Comparison of ENCODE assay signal across 29 cellular contexts in the genomic region with DNA sequence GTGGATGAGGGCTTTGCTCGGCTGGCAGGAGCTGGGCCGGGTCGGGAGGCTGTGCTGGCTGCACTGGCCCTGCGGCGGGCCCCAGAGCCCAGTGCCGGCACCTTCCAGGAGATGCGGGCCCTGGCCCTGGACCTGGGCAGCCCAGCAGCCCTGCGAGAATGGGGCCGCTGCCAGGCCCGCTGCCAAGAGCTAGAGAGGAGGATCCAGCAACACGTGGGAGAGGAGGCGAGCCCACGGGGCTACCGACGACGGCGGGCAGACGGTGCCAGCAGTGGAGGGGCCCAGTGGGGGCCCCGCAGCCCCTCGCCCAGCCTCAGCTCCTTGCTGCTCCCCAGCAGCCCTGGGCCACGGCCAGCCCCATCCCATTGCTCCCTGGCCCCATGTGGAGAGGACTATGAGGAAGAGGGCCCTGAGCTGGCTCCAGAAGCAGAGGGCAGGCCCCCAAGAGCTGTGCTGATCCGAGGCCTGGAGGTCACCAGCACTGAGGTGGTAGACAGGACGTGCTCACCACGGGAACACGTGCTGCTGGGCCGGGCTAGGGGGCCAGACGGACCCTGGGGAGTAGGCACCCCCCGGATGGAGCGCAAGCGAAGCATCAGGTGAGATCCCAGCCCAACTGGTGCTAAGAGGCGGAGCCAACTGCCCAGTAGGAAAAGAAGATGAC. TPM values are rescaled to one million over a fixed set of nuclear protein-coding genes. Genes with fewer than 3 reads are reported as not detected.
"Had no signal": no experiment of that assay in that cellular context is flagged by ENCODE, and none has a peak within 500 bp of the region (broad histone marks: within the 10 kb centered on the region; RNA-seq: fewer than 3 reads in every experiment).

No MANE protein-coding gene starts in this region.

- H3K27me3 ChIP-seq: brain microvascular endothelial cell, cardiac muscle cell had no signal

- ATAC-seq: activated CD8-positive, alpha-beta T cell treated with anti-CD3 and anti-CD28 coated beads, Interleukin-2, amount 10 ng/mL, durations not matched to agents 7 days and 5 days; activated naive CD8-positive, alpha-beta T cell treated with anti-CD3 and anti-CD28 coated beads, Interleukin-2, amount 50 U/mL, for 24 hours; K562; Right ventricle myocardium inferior; WTC11 had no signal

- H3K27ac ChIP-seq: brain microvascular endothelial cell, cardiac muscle cell, PC-9, SK-N-MC had no signal

- H3K4me2 ChIP-seq: PC-9 had no signal

- DNase-seq: activated CD4-positive, alpha-beta T cell treated with anti-CD3 and anti-CD28 coated beads for 48 hours; activated CD4-positive, alpha-beta T cell treated with anti-CD3 and anti-CD28 coated beads, Interleukin-2, amount 50 U/mL, for 4 hours; activated CD4-positive, CD25-positive, alpha-beta regulatory T cell treated with anti-CD3 and anti-CD28 coated beads, Interleukin-2, amount 50 U/mL, for 72 hours; activated CD8-positive, alpha-beta memory T cell treated with anti-CD3 and anti-CD28 coated beads, Interleukin-2, amount 50 U/mL, for 48 hours; activated CD8-positive, alpha-beta T cell treated with anti-CD3 and anti-CD28 coated beads, Interleukin-2, amount 10 ng/mL, durations not matched to agents 7 days and 5 days; activated effector memory CD4-positive, alpha-beta T cell treated with Interleukin-2 at 50 U/mL for 16 hours; activated naive CD4-positive, alpha-beta T cell; activated naive CD8-positive, alpha-beta T cell treated with anti-CD3 and anti-CD28 coated beads, Interleukin-2, amount 50 U/mL, for 24 hours; activated T-cell treated with anti-CD3 and anti-CD28 coated beads, Interleukin-2, amount 50 U/mL, for 1 hour; amygdala; brain microvascular endothelial cell; Karpas-422; MM.1S; NCI-H1105; NCI-H1436; NCI-H1694 treated with DMSO at 0.1 percent for 48 hours; NCI-H2029 treated with DMSO at 0.1 percent for 48 hours; NCI-H510A treated with DMSO at 0.1 percent for 48 hours; NCI-H69; PC-9; RPMI8226; SW 1271 had no signal

- H3K4me3 ChIP-seq: cardiac muscle cell, K562, PC-9, SK-N-MC had no signal

- H2AFZ ChIP-seq: PC-9 had no signal

RNA-seq across cellular contexts. Expression of gene ARHGEF40, which starts 11.5 kb away (rescaled TPM):
- total RNA-seq: activated T-helper 1 cell treated with anti-CD3 and anti-CD28 coated beads, Interleukin-12 subunit alpha, Interleukin-12 subunit beta, Interleukin-2, Interleukin-4 antibody, amounts not matched to agents 30 ng/mL and 10 ng/mL and 1 ng/mL, durations not matched to agents 14 hours and 24 hours and 36 hours; T-helper 1 cell treated with Interleukin-12 subunit alpha and Interleukin-12 subunit beta and Interleukin-4 antibody, amounts not matched to agents 30 ng/mL and 1 ng/mL, for 36 hours had no signal

RNA-seq across cellular contexts. Expression of gene TMEM253, which starts 19.2 kb away (rescaled TPM):
- total RNA-seq: activated CD8-positive, alpha-beta T cell treated with anti-CD3 and anti-CD28 coated beads, Interleukin-2, amount 10 ng/mL, durations not matched to agents 7 days and 5 days; activated T-helper 1 cell treated with anti-CD3 and anti-CD28 coated beads, Interleukin-12 subunit alpha, Interleukin-12 subunit beta, Interleukin-2, Interleukin-4 antibody, amounts not matched to agents 30 ng/mL and 10 ng/mL and 1 ng/mL, durations not matched to agents 14 hours and 24 hours and 36 hours; T-helper 1 cell treated with Interleukin-12 subunit alpha and Interleukin-12 subunit beta and Interleukin-4 antibody, amounts not matched to agents 30 ng/mL and 1 ng/mL, for 36 hours had no signal

RNA-seq across cellular contexts. Expression of gene RNASE8, which starts 24.0 kb away (rescaled TPM):
- total RNA-seq: activated CD8-positive, alpha-beta T cell treated with anti-CD3 and anti-CD28 coated beads, Interleukin-2, amount 10 ng/mL, durations not matched to agents 7 days and 5 days; activated T-helper 1 cell treated with anti-CD3 and anti-CD28 coated beads, Interleukin-12 subunit alpha, Interleukin-12 subunit beta, Interleukin-2, Interleukin-4 antibody, amounts not matched to agents 30 ng/mL and 10 ng/mL and 1 ng/mL, durations not matched to agents 14 hours and 24 hours and 36 hours; cardiac muscle cell; K562; PC-9; Right ventricle myocardium inferior; T-helper 1 cell treated with Interleukin-12 subunit alpha and Interleukin-12 subunit beta and Interleukin-4 antibody, amounts not matched to agents 30 ng/mL and 1 ng/mL, for 36 hours; WTC11 had no signal
- polyA plus RNA-seq: cardiac muscle cell, K562 had no signal

RNA-seq across cellular contexts. Expression of gene RNASE7, which starts 39.5 kb away (rescaled TPM):
- total RNA-seq: activated CD8-positive, alpha-beta T cell treated with anti-CD3 and anti-CD28 coated beads, Interleukin-2, amount 10 ng/mL, durations not matched to agents 7 days and 5 days; activated T-helper 1 cell treated with anti-CD3 and anti-CD28 coated beads, Interleukin-12 subunit alpha, Interleukin-12 subunit beta, Interleukin-2, Interleukin-4 antibody, amounts not matched to agents 30 ng/mL and 10 ng/mL and 1 ng/mL, durations not matched to agents 14 hours and 24 hours and 36 hours; cardiac muscle cell; K562; PC-9; Right ventricle myocardium inferior; T-helper 1 cell treated with Interleukin-12 subunit alpha and Interleukin-12 subunit beta and Interleukin-4 antibody, amounts not matched to agents 30 ng/mL and 1 ng/mL, for 36 hours; WTC11 had no signal
- polyA plus RNA-seq: cardiac muscle cell, K562 had no signal
